8 cellular contexts compared by ENCODE assay signal in genomic region chr13:100673831-100674362, GRCh38. TPM values are rescaled to one million over a fixed set of nuclear protein-coding genes. Genes with fewer than 3 reads are reported as not detected.
A peak's percentile ranks its signal among the peaks of the same experiment; 100 is the strongest.
DNase-seq lines count a peak whose midpoint lies in the region; ATAC-seq and TF ChIP-seq lines count a peak whose summit lies in the region.

No MANE protein-coding gene starts in this region.

- DNase-seq in DMS53 treated with DMSO at 0.1 percent for 48 hours (lab: John Stamatoyannopoulos, UW; ENCODE audit: unreplicated experiment) (peak; percentile 3), HK-2 (ENCODE audit: unreplicated experiment) (peak; percentile 38), SIG-M5 (lab: John Stamatoyannopoulos, UW) (peak; percentile 89), Right ventricle myocardium superior (peak; percentile 71), ovary (peak; percentile 61 to 81 (median 75)), uterus (peak; percentile 67)
- peak; percentile 63 for DNase-seq in activated naive CD8-positive, alpha-beta T cell treated with anti-CD3 and anti-CD28 coated beads, Interleukin-2, amount 10 ng/mL, durations not matched to agents 7 days and 5 days

- H3K4me3 ChIP-seq in ovary (peak overlapping the region; percentile 68), uterus (peak overlapping the region; percentile 60 to 88)

- no peaks in the 10 kb centered on the region for H3K36me3 Mint-ChIP-seq in activated naive CD8-positive, alpha-beta T cell treated with anti-CD3 and anti-CD28 coated beads, Interleukin-2, amount 10 ng/mL, durations not matched to agents 7 days and 5 days

- H3K27me3 Mint-ChIP-seq in activated naive CD8-positive, alpha-beta T cell treated with anti-CD3 and anti-CD28 coated beads, Interleukin-2, amount 10 ng/mL, durations not matched to agents 7 days and 5 days, result peaks cover 3% of the 10 kb centered on the region

- H3K27ac ChIP-seq in ovary (peak overlapping the region; percentile 42 to 76), uterus (peak overlapping the region; percentile 84 to 86)

- 0% methylated on average over 36 to 50 of the region's 50 CpGs for WGBS in ovary, 3 donors

- no peak for TF ChIP-seq EP300 in ovary (IDR thresholded peaks at IDR 0.05)

- H3K4me3 Mint-ChIP-seq in activated naive CD8-positive, alpha-beta T cell treated with anti-CD3 and anti-CD28 coated beads, Interleukin-2, amount 10 ng/mL, durations not matched to agents 7 days and 5 days, result peak overlapping the region; percentile 95

- H3K4me1 Mint-ChIP-seq in activated naive CD8-positive, alpha-beta T cell treated with anti-CD3 and anti-CD28 coated beads, Interleukin-2, amount 10 ng/mL, durations not matched to agents 7 days and 5 days, result peaks cover 26% of the 10 kb centered on the region

- TF ChIP-seq POLR2A in ovary (IDR thresholded peaks at IDR 0.05) (peak; percentile 14), uterus (IDR thresholded peaks at IDR 0.05) (peak; percentile 18 to 30)

- ATAC-seq in GM21367 (IDR thresholded peaks at IDR 0.05; ENCODE audit: unreplicated experiment) (peak; percentile 18), Right ventricle myocardium superior (ENCODE audit: poor library complexity) (peak; percentile 55)
- ATAC-seq in activated naive CD8-positive, alpha-beta T cell treated with anti-CD3 and anti-CD28 coated beads, Interleukin-2, amount 10 ng/mL, durations not matched to agents 7 days and 5 days (ENCODE audit: low read depth), result peak; percentile 6

- no peak for TF ChIP-seq CTCF in ovary (IDR thresholded peaks at IDR 0.05)
- no peak for TF ChIP-seq CTCF in uterus (IDR thresholded peaks at IDR 0.05)

- intact Hi-C loops in Right ventricle myocardium superior (cut with DNase I), result no loop called here
- intact Hi-C loops in ovary (cut with DNase I), result no loop called here
- intact Hi-C loops in uterus (cut with DNase I; ENCODE audit: low total_unique reads), result no loop called here

- no peaks in the 10 kb centered on the region for H3K9me3 ChIP-seq in ovary
- H3K9me3 ChIP-seq in uterus, result no peaks in the 10 kb centered on the region

- H3K27me3 ChIP-seq in ovary, result no peaks in the 10 kb centered on the region
- H3K27me3 ChIP-seq in uterus, result no peaks in the 10 kb centered on the region

- H3K4me1 ChIP-seq in ovary (ENCODE audit: insufficient read depth) (peaks cover 3% of the 10 kb centered on the region), uterus (no peaks in the 10 kb centered on the region)

- H3K9me3 Mint-ChIP-seq in activated naive CD8-positive, alpha-beta T cell treated with anti-CD3 and anti-CD28 coated beads, Interleukin-2, amount 10 ng/mL, durations not matched to agents 7 days and 5 days, result no peaks in the 10 kb centered on the region

- H3K36me3 ChIP-seq in ovary, result no peaks in the 10 kb centered on the region
- H3K36me3 ChIP-seq in uterus, result no peaks in the 10 kb centered on the region

- H3K27ac Mint-ChIP-seq in activated naive CD8-positive, alpha-beta T cell treated with anti-CD3 and anti-CD28 coated beads, Interleukin-2, amount 10 ng/mL, durations not matched to agents 7 days and 5 days, result peak overlapping the region; percentile 93

- POLR2A ChIA-PET in activated naive CD8-positive, alpha-beta T cell treated with anti-CD3 and anti-CD28 coated beads, Interleukin-2, amount 10 ng/mL, durations not matched to agents 7 days and 5 days (lab: Charles Lee), result interaction anchor here (0.6 to 2.5 kb wide), 11 partner anchors 11 to 1922 kb away, joined by 3 to 15 read pairs (median 5); partner anchors contain the start of gene GGACT

RNA-seq across cellular contexts. Expression of gene TMTC4, which starts 0.7 kb away (rescaled TPM):
- total RNA-seq in activated naive CD8-positive, alpha-beta T cell treated with anti-CD3 and anti-CD28 coated beads, Interleukin-2, amount 10 ng/mL, durations not matched to agents 7 days and 5 days, result 10 to 100 TPM; 34.6 to 38.8 TPM
- 7.5 TPM for total RNA-seq in Right ventricle myocardium superior
- total RNA-seq in ovary, result 10 to 100 TPM in 6 of 7 donors, 1 to 10 TPM in 1; 8.7 to 22.4 (median 14.7) TPM
- polyA plus RNA-seq in ovary, result 1 to 10 TPM; 5.9 to 9.9 TPM
- total RNA-seq in uterus, result 10 to 100 TPM in 3 of 4 donors, 1 to 10 TPM in 1; 5.9 to 36.1 (median 14.5) TPM

Comparison
In these comparisons a context has a peak if more than half of its experiments do, and no peak if none do; other contexts are left out.
1. Peak in every context shown above with its lines: DNase-seq, ATAC-seq, H3K4me3 ChIP-seq and H3K27ac ChIP-seq.
2. DNase-seq: peak in every context shown above with its lines; median percentile 89 in SIG-M5; 75 in ovary; 71 in Right ventricle myocardium superior; 67 in uterus; 63 in activated naive CD8-positive, alpha-beta T cell treated with anti-CD3 and anti-CD28 coated beads, Interleukin-2, amount 10 ng/mL, durations not matched to agents 7 days and 5 days; 38 in HK-2; 3 in DMS53 treated with DMSO at 0.1 percent for 48 hours.